In the genomic region with DNA sequence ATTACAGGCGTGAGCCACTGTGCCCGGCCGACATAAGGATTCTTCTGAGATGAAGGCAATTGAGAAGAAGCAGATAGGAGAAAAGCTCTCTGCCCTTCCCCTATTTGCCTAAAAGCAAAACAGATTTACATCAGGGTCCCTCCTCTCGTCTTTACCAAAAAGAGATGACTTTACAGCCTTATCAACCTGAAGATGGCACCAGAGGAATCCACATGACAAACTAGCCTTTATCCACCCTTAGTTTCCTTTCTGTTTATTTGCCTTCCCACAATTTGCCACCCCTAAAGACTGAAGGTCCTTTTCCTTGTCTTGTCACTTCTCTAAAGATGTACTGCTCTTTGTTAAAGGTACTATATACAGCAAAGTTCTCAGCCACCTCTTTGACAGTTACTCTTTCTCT, we compare ENCODE assay signal across 10 cellular contexts.
DNase-seq lines count a peak whose midpoint lies in the region; ATAC-seq and TF ChIP-seq lines count a peak whose summit lies in the region.
"Had no signal": no experiment of that assay in that cellular context is flagged by ENCODE, and none has a peak within 500 bp of the region (broad histone marks: within the 10 kb centered on the region; RNA-seq: fewer than 3 reads in every experiment).

No MANE protein-coding gene starts in this region.

- no peak overlapping the region for H2AFZ ChIP-seq in Loucy (ENCODE audit: low read length)

- CTCF ChIA-PET in activated CD8-positive, alpha-beta memory T cell treated with anti-CD3 and anti-CD28 coated beads, Interleukin-2, amount 10 ng/mL, durations not matched to agents 7 days and 5 days (lab: Charles Lee): interaction anchor here (1.1 to 5.4 kb wide), 5 partner anchors 10 to 472 kb away, joined by 3 to 33 read pairs (median 6); no protein-coding TSS in a partner anchor

- no peaks in the 10 kb centered on the region for H3F3A ChIP-seq in Loucy (ENCODE audit: low read depth)

- H3K4me1 ChIP-seq in Loucy (ENCODE audit: insufficient read depth, low read length, poor library complexity, severe bottlenecking) (no peaks in the 10 kb centered on the region), tibial nerve (peaks cover 0 to 14% (median 0%) of the 10 kb centered on the region in 4 donors)

- no peaks in the 10 kb centered on the region for H3K27me3 Mint-ChIP-seq in activated naive CD8-positive, alpha-beta T cell treated with anti-CD3 and anti-CD28 coated beads, Interleukin-2, amount 50 U/mL, for 24 hours
- H3K27me3 Mint-ChIP-seq in activated naive CD8-positive, alpha-beta T cell treated with anti-CD3 and anti-CD28 coated beads for 36 hours: no peaks in the 10 kb centered on the region
- no peaks in the 10 kb centered on the region for H3K27me3 Mint-ChIP-seq in activated CD4-positive, alpha-beta T cell treated with anti-CD3 and anti-CD28 coated beads, Interleukin-2, amount 10 ng/mL, durations not matched to agents 24 days and 14 days
- peaks cover 39% of the 10 kb centered on the region for H3K27me3 Mint-ChIP-seq in activated CD8-positive, alpha-beta memory T cell treated with anti-CD3 and anti-CD28 coated beads, Interleukin-2, amount 10 ng/mL, durations not matched to agents 7 days and 5 days

- no peaks in the 10 kb centered on the region for H3K9me2 ChIP-seq in Loucy (replicated peaks; ENCODE audit: low read depth, low read length)

- 32 to 41% methylated on average over 4 of the region's 4 CpGs for WGBS in tibial nerve, 2 donors

- H3K27ac Mint-ChIP-seq in activated naive CD8-positive, alpha-beta T cell treated with anti-CD3 and anti-CD28 coated beads, Interleukin-2, amount 50 U/mL, for 24 hours: no peak overlapping the region
- no peak overlapping the region for H3K27ac Mint-ChIP-seq in activated naive CD8-positive, alpha-beta T cell treated with anti-CD3 and anti-CD28 coated beads for 36 hours
- H3K27ac Mint-ChIP-seq in activated CD4-positive, alpha-beta T cell treated with anti-CD3 and anti-CD28 coated beads, Interleukin-2, amount 10 ng/mL, durations not matched to agents 24 days and 14 days: no peak overlapping the region
- H3K27ac Mint-ChIP-seq in activated CD8-positive, alpha-beta memory T cell treated with anti-CD3 and anti-CD28 coated beads, Interleukin-2, amount 10 ng/mL, durations not matched to agents 7 days and 5 days: no peak overlapping the region

- no peak overlapping the region for H3K27ac ChIP-seq in tibial nerve
- H3K27ac ChIP-seq: epithelial cell of prostate had no signal

- peak; percentile 46 for ATAC-seq in activated naive CD8-positive, alpha-beta T cell treated with anti-CD3 and anti-CD28 coated beads, Interleukin-2, amount 50 U/mL, for 24 hours
- no peak for ATAC-seq in GM19463 (IDR thresholded peaks at IDR 0.05; ENCODE audit: unreplicated experiment)
- ATAC-seq in activated CD8-positive, alpha-beta memory T cell treated with anti-CD3 and anti-CD28 coated beads, Interleukin-2, amount 10 ng/mL, durations not matched to agents 7 days and 5 days: no peak

- no peaks in the 10 kb centered on the region for H3K36me3 Mint-ChIP-seq in activated naive CD8-positive, alpha-beta T cell treated with anti-CD3 and anti-CD28 coated beads, Interleukin-2, amount 50 U/mL, for 24 hours (ENCODE audit: low read depth)
- H3K36me3 Mint-ChIP-seq in activated naive CD8-positive, alpha-beta T cell treated with anti-CD3 and anti-CD28 coated beads for 36 hours: peaks cover 9% of the 10 kb centered on the region
- peaks cover 24% of the 10 kb centered on the region for H3K36me3 Mint-ChIP-seq in activated CD4-positive, alpha-beta T cell treated with anti-CD3 and anti-CD28 coated beads, Interleukin-2, amount 10 ng/mL, durations not matched to agents 24 days and 14 days (ENCODE audit: low read depth)
- no peaks in the 10 kb centered on the region for H3K36me3 Mint-ChIP-seq in activated CD8-positive, alpha-beta memory T cell treated with anti-CD3 and anti-CD28 coated beads, Interleukin-2, amount 10 ng/mL, durations not matched to agents 7 days and 5 days

- H3K4me2 ChIP-seq in Loucy (ENCODE audit: low read depth, low read length, poor library complexity, severe bottlenecking): no peak overlapping the region

- DNase-seq in activated naive CD8-positive, alpha-beta T cell treated with anti-CD3 and anti-CD28 coated beads, Interleukin-2, amount 50 U/mL, for 24 hours: no peak
- no peak for DNase-seq in activated naive CD8-positive, alpha-beta T cell treated with anti-CD3 and anti-CD28 coated beads for 36 hours
- no peak for DNase-seq in epithelial cell of proximal tubule (ENCODE audit: low read depth)
- DNase-seq in tibial nerve (ENCODE audit: low spot score in 2 of 2): no peak
- no peak for DNase-seq in activated CD4-positive, alpha-beta T cell treated with anti-CD3 and anti-CD28 coated beads, Interleukin-2, amount 10 ng/mL, durations not matched to agents 24 days and 14 days
- DNase-seq in activated CD8-positive, alpha-beta memory T cell treated with anti-CD3 and anti-CD28 coated beads, Interleukin-2, amount 10 ng/mL, durations not matched to agents 7 days and 5 days: no peak
- DNase-seq: NCI-H510A treated with DMSO at 0.1 percent for 48 hours had no signal

- H3K27me3 ChIP-seq in Loucy (ENCODE audit: insufficient read depth, low read length, poor library complexity, severe bottlenecking) (no peaks in the 10 kb centered on the region), tibial nerve (no peaks in the 10 kb centered on the region)

- no peaks in the 10 kb centered on the region for H3K9me3 ChIP-seq in Loucy (ENCODE audit: insufficient read depth, low read depth, low read length)
- no peaks in the 10 kb centered on the region for H3K9me3 ChIP-seq in tibial nerve

- H3K4me3 ChIP-seq in Loucy (ENCODE audit: low read length, poor library complexity, severe bottlenecking) (no peak overlapping the region), epithelial cell of proximal tubule (ENCODE audit: low read depth, low read length) (no peak overlapping the region), tibial nerve (no peak overlapping the region)

- TF ChIP-seq EP300 in tibial nerve (IDR thresholded peaks at IDR 0.05): no peak

- H3K4me1 Mint-ChIP-seq in activated naive CD8-positive, alpha-beta T cell treated with anti-CD3 and anti-CD28 coated beads, Interleukin-2, amount 50 U/mL, for 24 hours: peaks cover 17% of the 10 kb centered on the region
- peaks cover 5% of the 10 kb centered on the region for H3K4me1 Mint-ChIP-seq in activated naive CD8-positive, alpha-beta T cell treated with anti-CD3 and anti-CD28 coated beads for 36 hours
- H3K4me1 Mint-ChIP-seq in activated CD4-positive, alpha-beta T cell treated with anti-CD3 and anti-CD28 coated beads, Interleukin-2, amount 10 ng/mL, durations not matched to agents 24 days and 14 days: peaks cover 19% of the 10 kb centered on the region
- H3K4me1 Mint-ChIP-seq in activated CD8-positive, alpha-beta memory T cell treated with anti-CD3 and anti-CD28 coated beads, Interleukin-2, amount 10 ng/mL, durations not matched to agents 7 days and 5 days: peaks cover 4% of the 10 kb centered on the region

- H4K20me1 ChIP-seq in Loucy (ENCODE audit: insufficient read depth, low read length, poor library complexity, severe bottlenecking): no peaks in the 10 kb centered on the region

- no peaks in the 10 kb centered on the region for H3K79me2 ChIP-seq in Loucy (ENCODE audit: insufficient read depth, low read length)

- H3K9ac ChIP-seq in Loucy (ENCODE audit: low read depth, low read length, poor library complexity, severe bottlenecking): no peak overlapping the region

- TF ChIP-seq POLR2A in tibial nerve (IDR thresholded peaks at IDR 0.05): no peak

- peak; percentile 56 for TF ChIP-seq CTCF in Loucy (conservative IDR thresholded peaks at IDR 0.05; ENCODE audit: low read length)
- TF ChIP-seq CTCF in epithelial cell of proximal tubule (conservative IDR thresholded peaks at IDR 0.05; ENCODE audit: low read depth, low read length): peak; percentile 52
- TF ChIP-seq CTCF in tibial nerve (IDR thresholded peaks at IDR 0.05): peak in 4 of 5 experiments; percentile 13 to 33 (median 23)

- no peaks in the 10 kb centered on the region for H3K36me3 ChIP-seq in Loucy (ENCODE audit: insufficient read depth, low read length)
- H3K36me3 ChIP-seq in tibial nerve: no peaks in the 10 kb centered on the region

- intact Hi-C loops in activated CD4-positive, alpha-beta T cell treated with anti-CD3 and anti-CD28 coated beads, Interleukin-2, amount 10 ng/mL, durations not matched to agents 24 days and 14 days (cut with micrococcal nuclease): loop anchor here (2.0 kb wide), 1 partner anchor 72 kb away; no protein-coding TSS in a partner anchor

- H3K9me3 Mint-ChIP-seq in activated naive CD8-positive, alpha-beta T cell treated with anti-CD3 and anti-CD28 coated beads, Interleukin-2, amount 50 U/mL, for 24 hours: no peaks in the 10 kb centered on the region
- H3K9me3 Mint-ChIP-seq in activated naive CD8-positive, alpha-beta T cell treated with anti-CD3 and anti-CD28 coated beads for 36 hours: peaks cover 7% of the 10 kb centered on the region
- peaks cover 13% of the 10 kb centered on the region for H3K9me3 Mint-ChIP-seq in activated CD4-positive, alpha-beta T cell treated with anti-CD3 and anti-CD28 coated beads, Interleukin-2, amount 10 ng/mL, durations not matched to agents 24 days and 14 days
- H3K9me3 Mint-ChIP-seq in activated CD8-positive, alpha-beta memory T cell treated with anti-CD3 and anti-CD28 coated beads, Interleukin-2, amount 10 ng/mL, durations not matched to agents 7 days and 5 days (ENCODE audit: low read depth): no peaks in the 10 kb centered on the region

- no peak overlapping the region for H3K4me3 Mint-ChIP-seq in activated naive CD8-positive, alpha-beta T cell treated with anti-CD3 and anti-CD28 coated beads, Interleukin-2, amount 50 U/mL, for 24 hours
- no peak overlapping the region for H3K4me3 Mint-ChIP-seq in activated naive CD8-positive, alpha-beta T cell treated with anti-CD3 and anti-CD28 coated beads for 36 hours
- H3K4me3 Mint-ChIP-seq in activated CD4-positive, alpha-beta T cell treated with anti-CD3 and anti-CD28 coated beads, Interleukin-2, amount 10 ng/mL, durations not matched to agents 24 days and 14 days: no peak overlapping the region
- H3K4me3 Mint-ChIP-seq in activated CD8-positive, alpha-beta memory T cell treated with anti-CD3 and anti-CD28 coated beads, Interleukin-2, amount 10 ng/mL, durations not matched to agents 7 days and 5 days: no peak overlapping the region
